8 cellular contexts compared by ENCODE assay signal in genomic region chr9:126914458-126915280, GRCh38. TPM values are rescaled to one million over a fixed set of nuclear protein-coding genes. Genes with fewer than 3 reads are reported as not detected.
DNase-seq lines count a peak whose midpoint lies in the region; ATAC-seq lines count a peak whose summit lies in the region.

Gene RALGPS1 (plus strand): TSS chr9:126914782. CDS start chr9:126962290, 47,508 bp downstream.

- peak within 1 kb of the TSS; percentile 77 for H3K4me3 ChIP-seq in HUES48 (ENCODE audit: low read depth, low read length)
- peak within 1 kb of the TSS; percentile 62 for H3K4me3 ChIP-seq in endocrine pancreas (ENCODE audit: control insufficient read depth, insufficient read depth, low read length)
- peak within 1 kb of the TSS; percentile 48 for H3K4me3 ChIP-seq in mesendoderm (ENCODE audit: low read length)

- H3K4me1 ChIP-seq in HUES48 (ENCODE audit: control insufficient read depth, insufficient read depth, low read length), result peaks cover 19% of the 10 kb centered on the region; the same call in 1 of the 2 replicates
- peaks cover 6% of the 10 kb centered on the region for H3K4me1 ChIP-seq in endocrine pancreas (ENCODE audit: control insufficient read depth, insufficient read depth, low read length)
- H3K4me1 ChIP-seq in mesendoderm (ENCODE audit: control insufficient read depth, low read depth, low read length), result no peaks in the 10 kb centered on the region

- H3K9me3 ChIP-seq in HUES48 (ENCODE audit: control insufficient read depth, insufficient read depth, low read length) (no peaks in the 10 kb centered on the region), endocrine pancreas (ENCODE audit: control insufficient read depth, low read length) (no peaks in the 10 kb centered on the region)

- H3K18ac ChIP-seq in mesendoderm (ENCODE audit: low read length), result no peak within 1 kb of the TSS

- in situ Hi-C loops in Caki2 (cut with HindIII; ENCODE audit: low pct_unique_long_range_greater_than_20kb, low sequenced_read_pairs), result no loop called here

- no peak within 1 kb of the TSS for H4K8ac ChIP-seq in mesendoderm (ENCODE audit: low read depth, low read length)

- H2BK120ac ChIP-seq in mesendoderm (ENCODE audit: low read depth, low read length), result no peak within 1 kb of the TSS

- no peak within 1 kb of the TSS for H2AK5ac ChIP-seq in mesendoderm (ENCODE audit: low read length)

- peak within 1 kb of the TSS; percentile 78 for H3K27ac ChIP-seq in HUES48 (ENCODE audit: low read depth, low read length)
- H3K27ac ChIP-seq in mesendoderm (ENCODE audit: low read depth, low read length), result peak within 1 kb of the TSS; percentile 59

- H3K27me3 ChIP-seq in HUES48 (ENCODE audit: control insufficient read depth, insufficient read depth, low read length), result peaks cover 10% of the 10 kb centered on the region
- H3K27me3 ChIP-seq in endocrine pancreas (ENCODE audit: control insufficient read depth, insufficient read depth, low read length), result no peaks in the 10 kb centered on the region
- no peaks in the 10 kb centered on the region for H3K27me3 ChIP-seq in mesendoderm (ENCODE audit: insufficient read depth, low read length, poor library complexity)

- no peaks in the 10 kb centered on the region for H3K79me1 ChIP-seq in mesendoderm (ENCODE audit: low read length)

- no peak within 1 kb of the TSS for H3K4ac ChIP-seq in mesendoderm (ENCODE audit: low read depth, low read length)

- ATAC-seq in GM21423 (IDR thresholded peaks at IDR 0.05; ENCODE audit: unreplicated experiment), result peak; percentile 97

- H3K9ac ChIP-seq in HUES48 (ENCODE audit: low read depth, low read length) (no peak within 1 kb of the TSS), endocrine pancreas (ENCODE audit: control insufficient read depth, insufficient read depth, low read length) (peak within 1 kb of the TSS; percentile 41), mesendoderm (ENCODE audit: low read length) (peak within 1 kb of the TSS; percentile 63)

- H3K4me2 ChIP-seq in mesendoderm (ENCODE audit: low read length), result peak within 1 kb of the TSS; percentile 42

- no peak within 1 kb of the TSS for H4K5ac ChIP-seq in mesendoderm (ENCODE audit: low read length)

- H3K36me3 ChIP-seq in HUES48 (ENCODE audit: control insufficient read depth, insufficient read depth, low read length), result no peaks in the 10 kb centered on the region
- H3K36me3 ChIP-seq in endocrine pancreas (ENCODE audit: control insufficient read depth, insufficient read depth, low read length), result no peaks in the 10 kb centered on the region
- no peaks in the 10 kb centered on the region for H3K36me3 ChIP-seq in mesendoderm (ENCODE audit: control insufficient read depth, insufficient read depth, low read length)

- no peak within 1 kb of the TSS for H3K23ac ChIP-seq in mesendoderm (ENCODE audit: low read length)

- no peaks in the 10 kb centered on the region for H3K79me2 ChIP-seq in mesendoderm (ENCODE audit: control insufficient read depth, insufficient read depth, low read length)

- no peak within 1 kb of the TSS for H2BK5ac ChIP-seq in mesendoderm (ENCODE audit: low read length)

- H3K56ac ChIP-seq in mesendoderm (ENCODE audit: low read length), result peak within 1 kb of the TSS; percentile 76

- DNase-seq in Caki2 (ENCODE audit: low read depth) (peak; percentile 94), NOMO-1 treated with dmso at 0.1 percent for 144 hours (lab: John Stamatoyannopoulos, UW; ENCODE audit: unreplicated experiment) (peak; percentile 95), mesendoderm (peak; percentile 98)
- DNase-seq in activated CD8-positive, alpha-beta memory T cell treated with anti-CD3 and anti-CD28 coated beads, Interleukin-2, amount 50 U/mL, for 1 hour (ENCODE audit: extremely low read depth), result peak; percentile 75
- DNase-seq in stimulated activated CD8-positive, alpha-beta memory T cell treated with anti-CD3 and anti-CD28 coated beads, Interleukin-12 subunit alpha, Interleukin-12 subunit beta, amount 100 ng/mL, for 24 hours (ENCODE audit: extremely low read depth), result peak; percentile 82

- no peak within 1 kb of the TSS for H2BK15ac ChIP-seq in mesendoderm (replicated peaks; ENCODE audit: low read depth)

- WGBS in mesendoderm (ENCODE audit: extremely low coverage, insufficient coverage, low lambda C conversion rate), result no CpG with 5 or more reads among the region's 105 CpGs

RNA-seq across cellular contexts. Expression of gene RALGPS1, which starts in this region (rescaled TPM):
- 0.95 and 3.0 TPM in 2 replicates for total RNA-seq in Caki2 (2014; rRNA removed; shearing (Covaris generic); ENCODE audit: low replicate concordance)
- polyA plus RNA-seq in mesendoderm (2013, experiment 1 of 2), result 5.2 TPM
- 5.0 TPM for polyA plus RNA-seq in mesendoderm (2013, experiment 2 of 2)

Comparison
In these comparisons a context has a peak if more than half of its experiments do, and no peak if none do; other contexts are left out.
1. Peak in every context shown above with its lines: DNase-seq, ATAC-seq, H3K4me3 ChIP-seq and H3K27ac ChIP-seq.